35 cellular contexts compared by ENCODE assay signal in genomic region chr4:92241094-92241493, GRCh38.
"Had no signal": no experiment of that assay in that cellular context is flagged by ENCODE, and none has a peak within 500 bp of the region (broad histone marks: within the 10 kb centered on the region; RNA-seq: fewer than 3 reads in every experiment).

No MANE protein-coding gene starts in this region.

- H3K27ac Mint-ChIP-seq: activated CD4-positive, alpha-beta T cell treated with anti-CD3 and anti-CD28 coated beads, Interleukin-2, amount 10 ng/mL, durations not matched to agents 24 days and 14 days; activated CD8-positive, alpha-beta T cell treated with anti-CD3 and anti-CD28 coated beads, Interleukin-2, amount 10 ng/mL, durations not matched to agents 7 days and 5 days; activated naive CD4-positive, alpha-beta T cell treated with anti-CD3 and anti-CD28 coated beads, Interleukin-2, amount 50 U/mL, for 24 hours; activated naive CD8-positive, alpha-beta T cell treated with anti-CD3 and anti-CD28 coated beads, Interleukin-2, amount 10 ng/mL, durations not matched to agents 7 days and 5 days; activated T-cell treated with anti-CD3 and anti-CD28 coated beads, Interleukin-2, amount 50 U/mL, for 24 hours; activated T-helper 2 cell treated with anti-CD3 and anti-CD28 coated beads, Interferon-gamma antibody, Interleukin-2, Interleukin-4, amounts not matched to agents 10 μg/mL and 5 μg/mL and 100 μg/mL, durations not matched to agents 14 hours and 24 hours and 36 hours had no signal

- H3K27ac ChIP-seq: body of pancreas, cardiac muscle cell, SJSA1, WERI-Rb-1 had no signal

- H3K27me3 ChIP-seq: body of pancreas, cardiac muscle cell, SJSA1 had no signal

- H3K36me3 Mint-ChIP-seq: activated naive CD4-positive, alpha-beta T cell treated with anti-CD3 and anti-CD28 coated beads, Interleukin-2, amount 50 U/mL, for 24 hours; activated naive CD8-positive, alpha-beta T cell treated with anti-CD3 and anti-CD28 coated beads, Interleukin-2, amount 10 ng/mL, durations not matched to agents 7 days and 5 days had no signal

- DNase-seq: activated CD4-positive, alpha-beta T cell treated with anti-CD3 and anti-CD28 coated beads for 1 hour; activated CD4-positive, alpha-beta T cell treated with anti-CD3 and anti-CD28 coated beads, Interleukin-2, amount 10 ng/mL, durations not matched to agents 24 days and 14 days; activated CD4-positive, alpha-beta T cell treated with anti-CD3 and anti-CD28 coated beads, Interleukin-2, amount 50 U/mL, for 48 hours; activated CD4-positive, CD25-positive, alpha-beta regulatory T cell; activated CD8-positive, alpha-beta T cell treated with anti-CD3 and anti-CD28 coated beads, Interleukin-2, amount 10 ng/mL, durations not matched to agents 7 days and 5 days; activated gamma-delta T cell; activated naive CD4-positive, alpha-beta T cell treated with Interleukin-2 at 50 U/mL for 16 hours; activated naive CD8-positive, alpha-beta T cell treated with anti-CD3 and anti-CD28 coated beads, Interleukin-2, amount 10 ng/mL, durations not matched to agents 7 days and 5 days; activated T-cell treated with anti-CD3 and anti-CD28 coated beads, Interleukin-2, amount 50 U/mL, for 24 hours; amygdala; body of pancreas; Kasumi-1; KG1; MM.1S; MV-4-11; NCI-H1092; NCI-H187 treated with DMSO at 0.1 percent for 48 hours; NCI-H2081; NCI-H2171 treated with DMSO at 0.1 percent for 48 hours; NCI-H2227 treated with DMSO at 0.1 percent for 48 hours; NCI-H446 treated with DMSO at 0.1 percent for 48 hours; NCI-H524; SHP77 treated with DMSO at 0.1 percent for 48 hours; SW 1271; T-helper 1 cell; T-helper 2 cell; T-helper 9 cell; WERI-Rb-1 had no signal

- ATAC-seq: activated CD8-positive, alpha-beta T cell treated with anti-CD3 and anti-CD28 coated beads, Interleukin-2, amount 10 ng/mL, durations not matched to agents 7 days and 5 days; body of pancreas; Panc1 had no signal

- H3K27me3 Mint-ChIP-seq: activated CD4-positive, alpha-beta T cell treated with anti-CD3 and anti-CD28 coated beads, Interleukin-2, amount 10 ng/mL, durations not matched to agents 24 days and 14 days; activated naive CD4-positive, alpha-beta T cell treated with anti-CD3 and anti-CD28 coated beads, Interleukin-2, amount 50 U/mL, for 24 hours; activated naive CD8-positive, alpha-beta T cell treated with anti-CD3 and anti-CD28 coated beads, Interleukin-2, amount 10 ng/mL, durations not matched to agents 7 days and 5 days; activated T-cell treated with anti-CD3 and anti-CD28 coated beads, Interleukin-2, amount 50 U/mL, for 24 hours; central memory CD8-positive, alpha-beta T cell had no signal

- H3K4me1 Mint-ChIP-seq: activated CD4-positive, alpha-beta T cell treated with anti-CD3 and anti-CD28 coated beads, Interleukin-2, amount 10 ng/mL, durations not matched to agents 24 days and 14 days; activated naive CD4-positive, alpha-beta T cell treated with anti-CD3 and anti-CD28 coated beads, Interleukin-2, amount 50 U/mL, for 24 hours; activated naive CD8-positive, alpha-beta T cell treated with anti-CD3 and anti-CD28 coated beads, Interleukin-2, amount 10 ng/mL, durations not matched to agents 7 days and 5 days; central memory CD8-positive, alpha-beta T cell had no signal

- H3K4me3 Mint-ChIP-seq: activated CD4-positive, alpha-beta T cell treated with anti-CD3 and anti-CD28 coated beads, Interleukin-2, amount 10 ng/mL, durations not matched to agents 24 days and 14 days; activated CD8-positive, alpha-beta T cell treated with anti-CD3 and anti-CD28 coated beads, Interleukin-2, amount 10 ng/mL, durations not matched to agents 7 days and 5 days; activated naive CD4-positive, alpha-beta T cell treated with anti-CD3 and anti-CD28 coated beads, Interleukin-2, amount 50 U/mL, for 24 hours; activated naive CD8-positive, alpha-beta T cell treated with anti-CD3 and anti-CD28 coated beads, Interleukin-2, amount 10 ng/mL, durations not matched to agents 7 days and 5 days; activated T-cell treated with anti-CD3 and anti-CD28 coated beads, Interleukin-2, amount 50 U/mL, for 24 hours; central memory CD8-positive, alpha-beta T cell had no signal

- H3K4me3 ChIP-seq: body of pancreas, cardiac muscle cell, SJSA1 had no signal

- FAIRE-seq: astrocyte had no signal

- H3K36me3 ChIP-seq: cardiac muscle cell, SJSA1, WERI-Rb-1 had no signal
